8 cellular contexts compared by ENCODE assay signal in the genomic region with DNA sequence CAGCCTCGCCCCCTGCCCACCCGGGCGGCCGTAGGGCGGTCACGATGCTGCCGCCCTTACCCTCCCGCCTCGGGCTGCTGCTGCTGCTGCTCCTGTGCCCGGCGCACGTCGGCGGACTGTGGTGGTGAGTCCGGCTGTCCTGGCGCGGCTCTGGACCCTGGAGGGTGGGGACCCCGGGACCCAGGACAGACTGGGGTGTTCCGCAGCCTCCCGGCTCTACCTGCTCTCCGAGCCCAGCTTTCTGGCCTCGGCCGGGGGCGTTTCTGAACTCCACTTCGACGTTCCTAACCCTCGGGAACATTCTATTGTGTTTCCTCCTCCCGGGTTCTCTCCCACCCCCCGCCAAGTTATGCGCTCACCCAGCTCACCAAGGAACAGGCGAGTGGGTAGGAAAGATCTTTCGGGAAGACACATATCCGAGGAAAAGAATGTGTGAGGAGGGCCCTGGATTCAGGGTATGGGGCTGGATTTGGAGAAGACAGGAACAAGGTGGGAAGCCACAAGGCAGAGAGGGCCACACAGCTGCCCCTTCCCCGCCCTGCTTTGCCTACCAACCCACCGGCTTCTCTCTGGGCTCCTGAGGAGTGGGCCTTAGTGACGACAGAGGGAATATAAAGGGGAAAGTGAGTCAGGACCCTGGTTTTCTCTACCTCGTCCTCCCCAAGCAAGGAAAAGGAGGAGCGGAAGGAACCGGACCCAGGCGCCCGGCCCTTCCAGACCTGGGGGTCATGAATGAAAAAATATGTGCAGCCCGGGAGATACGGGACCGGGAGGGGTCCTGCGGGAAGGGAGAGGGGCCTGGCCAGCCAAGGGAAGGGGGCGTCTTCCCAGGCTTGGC. TPM values are rescaled to one million over a fixed set of nuclear protein-coding genes. Genes with fewer than 3 reads are reported as not detected.
DNase-seq lines count a peak whose midpoint lies in the region; ATAC-seq and TF ChIP-seq lines count a peak whose summit lies in the region.

No MANE protein-coding gene starts in this region.

- peak overlapping the region; percentile 73 to 74 for H3K4me3 Mint-ChIP-seq in activated T-cell treated with anti-CD3 and anti-CD28 coated beads, Interleukin-2, amount 50 U/mL, for 72 hours

- no peak for ATAC-seq in activated T-cell treated with anti-CD3 and anti-CD28 coated beads, Interleukin-2, amount 50 U/mL, for 72 hours (replicated peaks in 1 of 2)
- ATAC-seq in left lobe of liver (no peak), HG03196 (IDR thresholded peaks at IDR 0.05; ENCODE audit: unreplicated experiment) (no peak)

- H3K27ac ChIP-seq in HEK293 (ENCODE audit: extremely low read depth, low read depth, low read length) (peak overlapping the region; percentile 47; the same call in 1 of the 2 replicates), skin epidermis (peak overlapping the region in 3 of 21 experiments; percentile 39 to 70 (median 51))

- H3K4me3 ChIP-seq in HEK293 (ENCODE audit: low read depth, low read length), result peak overlapping the region; percentile 40
- H3K4me3 ChIP-seq in iPS-11a (ENCODE audit: low read depth, low read length), result peak overlapping the region; percentile 1
- H3K4me3 ChIP-seq in skin epidermis, result peak overlapping the region; percentile 17 to 46 (median 26)

- CTCF ChIA-PET in HEK293 (lab: Yijun Ruan, JAX), result interaction anchor here (0.6 to 10.4 kb wide), 9 partner anchors 9 to 148 kb away, joined by 3 to 71 read pairs (median 4); no protein-coding TSS in a partner anchor

- no peaks in the 10 kb centered on the region for H3K9me3 ChIP-seq in HEK293 (ENCODE audit: control insufficient read depth, insufficient read depth, low read depth, low read length)

- POLR2A ChIA-PET in HEK293 (lab: Yijun Ruan, JAX), result interaction anchor here (0.7 to 1.5 kb wide), 3 partner anchors 20 to 49 kb away, joined by 3 to 6 read pairs (median 3); a partner anchor contains a TSS

- peaks cover 14% of the 10 kb centered on the region for H3K4me1 Mint-ChIP-seq in activated T-cell treated with anti-CD3 and anti-CD28 coated beads, Interleukin-2, amount 50 U/mL, for 72 hours (ENCODE audit: low read depth)

- no peaks in the 10 kb centered on the region for H3K36me3 ChIP-seq in HEK293 (ENCODE audit: control insufficient read depth in 2 of 2, insufficient read depth in 1 of 2, low read length in 2 of 2)

- DNase-seq in activated T-cell treated with anti-CD3 and anti-CD28 coated beads, Interleukin-2, amount 50 U/mL, for 72 hours, result no peak
- no peak for DNase-seq in NCI-H1417 treated with DMSO at 0.1 percent for 48 hours (lab: John Stamatoyannopoulos, UW)
- DNase-seq in left lobe of liver (ENCODE audit: low spot score), result no peak
- DNase-seq in germinal center (ENCODE audit: low spot score), result no peak

- H3K4me1 ChIP-seq in HEK293 (ENCODE audit: control insufficient read depth, insufficient read depth, low read length), result peaks cover 16% of the 10 kb centered on the region

- TF ChIP-seq CTCF in HEK293 (tag by site-specific recombination; IDR thresholded peaks at IDR 0.05), result no peak

- peaks cover 89% of the 10 kb centered on the region for H3K27me3 Mint-ChIP-seq in activated T-cell treated with anti-CD3 and anti-CD28 coated beads, Interleukin-2, amount 50 U/mL, for 72 hours (ENCODE audit: low read depth)

- H3K27ac Mint-ChIP-seq in activated T-cell treated with anti-CD3 and anti-CD28 coated beads, Interleukin-2, amount 50 U/mL, for 72 hours, result no peak overlapping the region

- no peaks in the 10 kb centered on the region for H3K36me3 Mint-ChIP-seq in activated T-cell treated with anti-CD3 and anti-CD28 coated beads, Interleukin-2, amount 50 U/mL, for 72 hours (ENCODE audit: insufficient read depth in 2 of 2)

- H3K9me3 Mint-ChIP-seq in activated T-cell treated with anti-CD3 and anti-CD28 coated beads, Interleukin-2, amount 50 U/mL, for 72 hours, result no peaks in the 10 kb centered on the region

TF ChIP-seq in HEK293, 187 proteins besides CTCF, POLR2A, EP300 and RAD21 (continues in another document):
- TF ChIP-seq ZNF335 (tag by site-specific recombination; conservative IDR thresholded peaks at IDR 0.05) (peak; percentile 87), ZNF404 (tag by site-specific recombination; IDR thresholded peaks at IDR 0.05) (no peak), TRIM28 (IDR thresholded peaks at IDR 0.05; ENCODE audit: borderline replicate concordance, low read length) (no peak), HOXD13 (CRISPR knock-in tag; IDR thresholded peaks at IDR 0.05; ENCODE audit: borderline replicate concordance) (no peak), GLIS1 (tag by site-specific recombination; IDR thresholded peaks at IDR 0.05) (peak; percentile 79), ZNF112 (tag by site-specific recombination; IDR thresholded peaks at IDR 0.05) (no peak), ZNF585B (tag by site-specific recombination; IDR thresholded peaks at IDR 0.05) (no peak), ZBTB7A (tag by site-specific recombination; IDR thresholded peaks at IDR 0.05; ENCODE audit: low read depth) (no peak), ZIC2 (tag by site-specific recombination; IDR thresholded peaks at IDR 0.05) (peak; percentile 26), ZNF214 (tag by site-specific recombination; IDR thresholded peaks at IDR 0.05; ENCODE audit: borderline replicate concordance) (no peak), ZBTB20 (tag by site-specific recombination; IDR thresholded peaks at IDR 0.05) (peak; percentile 55; the same call in 1 of the 2 replicates), KLF1 (tag by site-specific recombination; IDR thresholded peaks at IDR 0.05) (0 out of 2 replicates have a peak, but pooled peaks have one; percentile 28), ZNF501 (tag by site-specific recombination; IDR thresholded peaks at IDR 0.05) (no peak)
- TF ChIP-seq, protein P1, sequence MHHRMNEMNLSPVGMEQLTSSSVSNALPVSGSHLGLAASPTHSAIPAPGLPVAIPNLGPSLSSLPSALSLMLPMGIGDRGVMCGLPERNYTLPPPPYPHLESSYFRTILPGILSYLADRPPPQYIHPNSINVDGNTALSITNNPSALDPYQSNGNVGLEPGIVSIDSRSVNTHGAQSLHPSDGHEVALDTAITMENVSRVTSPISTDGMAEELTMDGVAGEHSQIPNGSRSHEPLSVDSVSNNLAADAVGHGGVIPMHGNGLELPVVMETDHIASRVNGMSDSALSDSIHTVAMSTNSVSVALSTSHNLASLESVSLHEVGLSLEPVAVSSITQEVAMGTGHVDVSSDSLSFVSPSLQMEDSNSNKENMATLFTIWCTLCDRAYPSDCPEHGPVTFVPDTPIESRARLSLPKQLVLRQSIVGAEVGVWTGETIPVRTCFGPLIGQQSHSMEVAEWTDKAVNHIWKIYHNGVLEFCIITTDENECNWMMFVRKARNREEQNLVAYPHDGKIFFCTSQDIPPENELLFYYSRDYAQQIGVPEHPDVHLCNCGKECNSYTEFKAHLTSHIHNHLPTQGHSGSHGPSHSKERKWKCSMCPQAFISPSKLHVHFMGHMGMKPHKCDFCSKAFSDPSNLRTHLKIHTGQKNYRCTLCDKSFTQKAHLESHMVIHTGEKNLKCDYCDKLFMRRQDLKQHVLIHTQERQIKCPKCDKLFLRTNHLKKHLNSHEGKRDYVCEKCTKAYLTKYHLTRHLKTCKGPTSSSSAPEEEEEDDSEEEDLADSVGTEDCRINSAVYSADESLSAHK (tag by site-specific recombination; IDR thresholded peaks at IDR 0.05), result no peak
- TF ChIP-seq, protein P2, sequence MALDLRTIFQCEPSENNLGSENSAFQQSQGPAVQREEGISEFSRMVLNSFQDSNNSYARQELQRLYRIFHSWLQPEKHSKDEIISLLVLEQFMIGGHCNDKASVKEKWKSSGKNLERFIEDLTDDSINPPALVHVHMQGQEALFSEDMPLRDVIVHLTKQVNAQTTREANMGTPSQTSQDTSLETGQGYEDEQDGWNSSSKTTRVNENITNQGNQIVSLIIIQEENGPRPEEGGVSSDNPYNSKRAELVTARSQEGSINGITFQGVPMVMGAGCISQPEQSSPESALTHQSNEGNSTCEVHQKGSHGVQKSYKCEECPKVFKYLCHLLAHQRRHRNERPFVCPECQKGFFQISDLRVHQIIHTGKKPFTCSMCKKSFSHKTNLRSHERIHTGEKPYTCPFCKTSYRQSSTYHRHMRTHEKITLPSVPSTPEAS (tag by site-specific recombination; IDR thresholded peaks at IDR 0.05), result no peak
- TF ChIP-seq, protein P3, sequence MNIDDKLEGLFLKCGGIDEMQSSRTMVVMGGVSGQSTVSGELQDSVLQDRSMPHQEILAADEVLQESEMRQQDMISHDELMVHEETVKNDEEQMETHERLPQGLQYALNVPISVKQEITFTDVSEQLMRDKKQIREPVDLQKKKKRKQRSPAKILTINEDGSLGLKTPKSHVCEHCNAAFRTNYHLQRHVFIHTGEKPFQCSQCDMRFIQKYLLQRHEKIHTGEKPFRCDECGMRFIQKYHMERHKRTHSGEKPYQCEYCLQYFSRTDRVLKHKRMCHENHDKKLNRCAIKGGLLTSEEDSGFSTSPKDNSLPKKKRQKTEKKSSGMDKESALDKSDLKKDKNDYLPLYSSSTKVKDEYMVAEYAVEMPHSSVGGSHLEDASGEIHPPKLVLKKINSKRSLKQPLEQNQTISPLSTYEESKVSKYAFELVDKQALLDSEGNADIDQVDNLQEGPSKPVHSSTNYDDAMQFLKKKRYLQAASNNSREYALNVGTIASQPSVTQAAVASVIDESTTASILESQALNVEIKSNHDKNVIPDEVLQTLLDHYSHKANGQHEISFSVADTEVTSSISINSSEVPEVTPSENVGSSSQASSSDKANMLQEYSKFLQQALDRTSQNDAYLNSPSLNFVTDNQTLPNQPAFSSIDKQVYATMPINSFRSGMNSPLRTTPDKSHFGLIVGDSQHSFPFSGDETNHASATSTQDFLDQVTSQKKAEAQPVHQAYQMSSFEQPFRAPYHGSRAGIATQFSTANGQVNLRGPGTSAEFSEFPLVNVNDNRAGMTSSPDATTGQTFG (tag by site-specific recombination; IDR thresholded peaks at IDR 0.05; ENCODE audit: borderline replicate concordance), result no peak
- TF ChIP-seq, protein P4, sequence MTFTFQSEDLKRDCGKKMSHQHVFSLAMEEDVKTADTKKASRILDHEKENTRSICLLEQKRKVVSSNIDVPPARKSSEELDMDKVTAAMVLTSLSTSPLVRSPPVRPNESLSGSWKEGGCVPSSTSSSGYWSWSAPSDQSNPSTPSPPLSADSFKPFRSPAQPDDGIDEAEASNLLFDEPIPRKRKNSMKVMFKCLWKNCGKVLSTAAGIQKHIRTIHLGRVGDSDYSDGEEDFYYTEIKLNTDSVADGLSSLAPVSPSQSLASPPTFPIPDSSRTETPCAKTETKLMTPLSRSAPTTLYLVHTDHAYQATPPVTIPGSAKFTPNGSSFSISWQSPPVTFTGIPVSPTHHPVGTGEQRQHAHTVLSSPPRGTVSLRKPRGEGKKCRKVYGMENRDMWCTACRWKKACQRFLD (tag by site-specific recombination; IDR thresholded peaks at IDR 0.05), result no peak

RNA-seq across cellular contexts. Expression of a gene that starts 0.6 kb away (rescaled TPM):
- total RNA-seq in activated T-cell treated with anti-CD3 and anti-CD28 coated beads, Interleukin-2, amount 50 U/mL, for 72 hours, result under 1 TPM; 0.19 TPM
- 0.28 TPM for total RNA-seq in left lobe of liver

RNA-seq across cellular contexts. Expression of a gene that starts 20.4 kb away (rescaled TPM):
- 1 to 10 TPM; 3.4 to 8.6 TPM for total RNA-seq in activated T-cell treated with anti-CD3 and anti-CD28 coated beads, Interleukin-2, amount 50 U/mL, for 72 hours
- total RNA-seq in left lobe of liver, result not detected

RNA-seq across cellular contexts. Expression of a gene that starts 28.6 kb away (rescaled TPM):
- total RNA-seq in activated T-cell treated with anti-CD3 and anti-CD28 coated beads, Interleukin-2, amount 50 U/mL, for 72 hours, result not detected
- total RNA-seq in left lobe of liver, result not detected
